In genomic region chr10:96092999-96093767, GRCh38 we compare ENCODE assay signal across 1 cellular context.
A peak's percentile ranks its signal among the peaks of the same experiment; 100 is the strongest.
TF ChIP-seq lines count a peak whose summit lies in the region.

No MANE protein-coding gene starts in this region.

TF ChIP-seq in HepG2, 621 proteins besides CTCF, POLR2A, EP300 and RAD21 (continued from another document and continues in another):
- TF ChIP-seq DMTF1 (CRISPR knock-in tag; IDR thresholded peaks at IDR 0.05) = no peak
- TF ChIP-seq PTBP1 (IDR thresholded peaks at IDR 0.05; ENCODE audit: low read depth, low read length, poor library complexity, severe bottlenecking) = no peak
- no peak for TF ChIP-seq ONECUT2 (CRISPR knock-in tag; IDR thresholded peaks at IDR 0.05)
- no peak for TF ChIP-seq ADNP (CRISPR knock-in tag; IDR thresholded peaks at IDR 0.05)
- no peak for TF ChIP-seq ZNF251 (CRISPR knock-in tag; IDR thresholded peaks at IDR 0.05)
- no peak for TF ChIP-seq HNRNPUL1 (IDR thresholded peaks at IDR 0.05; ENCODE audit: low read depth, low read length)
- no peak for TF ChIP-seq SP5 (CRISPR knock-in tag; IDR thresholded peaks at IDR 0.05; ENCODE audit: borderline replicate concordance, low read depth)
- no peak for TF ChIP-seq CCAR2 (optimal IDR thresholded peaks at IDR 0.05; ENCODE audit: low read depth, low read length)
- TF ChIP-seq TEAD3 (CRISPR knock-in tag; optimal IDR thresholded peaks at IDR 0.05; ENCODE audit: borderline replicate concordance) = peak; percentile 62
- TF ChIP-seq CHCHD3 (CRISPR knock-in tag; IDR thresholded peaks at IDR 0.05) = no peak
- peak; percentile 19; the same call in 1 of the 2 replicates for TF ChIP-seq RORA (CRISPR knock-in tag; IDR thresholded peaks at IDR 0.05)
- no peak for TF ChIP-seq ELK4 (CRISPR knock-in tag; IDR thresholded peaks at IDR 0.05; ENCODE audit: borderline replicate concordance)
- TF ChIP-seq TOPORS (CRISPR knock-in tag; IDR thresholded peaks at IDR 0.05) = no peak
- no peak for TF ChIP-seq FOXC1 (CRISPR knock-in tag; IDR thresholded peaks at IDR 0.05; ENCODE audit: borderline replicate concordance)
- no peak for TF ChIP-seq ZBTB2 (CRISPR knock-in tag; IDR thresholded peaks at IDR 0.05; ENCODE audit: low read depth)
- peak; percentile 54; the same call in 1 of the 2 replicates for TF ChIP-seq POGZ (CRISPR knock-in tag; IDR thresholded peaks at IDR 0.05)
- TF ChIP-seq ZNF737 (CRISPR knock-in tag; IDR thresholded peaks at IDR 0.05; ENCODE audit: borderline replicate concordance) = no peak
- TF ChIP-seq LCORL (IDR thresholded peaks at IDR 0.05) = peak; percentile 52; the same call in 1 of the 2 replicates
- peak; percentile 54; the same call in 1 of the 2 replicates for TF ChIP-seq LCORL (CRISPR knock-in tag; IDR thresholded peaks at IDR 0.05)
- TF ChIP-seq ZNF781 (CRISPR knock-in tag; IDR thresholded peaks at IDR 0.05; ENCODE audit: borderline replicate concordance, not compliant biosample characterization) = no peak
- TF ChIP-seq KDM1A (CRISPR knock-in tag; IDR thresholded peaks at IDR 0.05) = no peak
- TF ChIP-seq RXRB (CRISPR knock-in tag; IDR thresholded peaks at IDR 0.05; ENCODE audit: borderline replicate concordance) = peak; percentile 43; the same call in 1 of the 2 replicates
- TF ChIP-seq PPARG (CRISPR knock-in tag; conservative IDR thresholded peaks at IDR 0.05) = no peak
- TF ChIP-seq, protein P1, sequence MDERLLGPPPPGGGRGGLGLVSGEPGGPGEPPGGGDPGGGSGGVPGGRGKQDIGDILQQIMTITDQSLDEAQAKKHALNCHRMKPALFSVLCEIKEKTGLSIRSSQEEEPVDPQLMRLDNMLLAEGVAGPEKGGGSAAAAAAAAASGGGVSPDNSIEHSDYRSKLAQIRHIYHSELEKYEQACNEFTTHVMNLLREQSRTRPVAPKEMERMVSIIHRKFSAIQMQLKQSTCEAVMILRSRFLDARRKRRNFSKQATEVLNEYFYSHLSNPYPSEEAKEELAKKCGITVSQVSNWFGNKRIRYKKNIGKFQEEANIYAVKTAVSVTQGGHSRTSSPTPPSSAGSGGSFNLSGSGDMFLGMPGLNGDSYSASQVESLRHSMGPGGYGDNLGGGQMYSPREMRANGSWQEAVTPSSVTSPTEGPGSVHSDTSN (CRISPR knock-in tag; IDR thresholded peaks at IDR 0.05) = no peak
- TF ChIP-seq, protein P2, sequence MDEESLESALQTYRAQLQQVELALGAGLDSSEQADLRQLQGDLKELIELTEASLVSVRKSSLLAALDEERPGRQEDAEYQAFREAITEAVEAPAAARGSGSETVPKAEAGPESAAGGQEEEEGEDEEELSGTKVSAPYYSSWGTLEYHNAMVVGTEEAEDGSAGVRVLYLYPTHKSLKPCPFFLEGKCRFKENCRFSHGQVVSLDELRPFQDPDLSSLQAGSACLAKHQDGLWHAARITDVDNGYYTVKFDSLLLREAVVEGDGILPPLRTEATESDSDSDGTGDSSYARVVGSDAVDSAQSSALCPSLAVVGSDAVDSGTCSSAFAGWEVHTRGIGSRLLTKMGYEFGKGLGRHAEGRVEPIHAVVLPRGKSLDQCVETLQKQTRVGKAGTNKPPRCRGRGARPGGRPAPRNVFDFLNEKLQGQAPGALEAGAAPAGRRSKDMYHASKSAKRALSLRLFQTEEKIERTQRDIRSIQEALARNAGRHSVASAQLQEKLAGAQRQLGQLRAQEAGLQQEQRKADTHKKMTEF (CRISPR knock-in tag; IDR thresholded peaks at IDR 0.05) = no peak
- no peak for TF ChIP-seq TGIF2 (CRISPR knock-in tag; IDR thresholded peaks at IDR 0.05)
- TF ChIP-seq ZBTB34 (CRISPR knock-in tag; IDR thresholded peaks at IDR 0.05) = peak; percentile 79
- TF ChIP-seq ZNF546 (CRISPR knock-in tag; conservative IDR thresholded peaks at IDR 0.05) = no peak
- no peak for TF ChIP-seq MLXIP (CRISPR knock-in tag; IDR thresholded peaks at IDR 0.05; ENCODE audit: borderline replicate concordance)
- TF ChIP-seq NR2F1 (CRISPR knock-in tag; IDR thresholded peaks at IDR 0.05) = 0 out of 4 replicates have a peak, but pooled peaks of 1 of the 2 experiments have one; percentile 16
- no peak for TF ChIP-seq NFKB2 (CRISPR knock-in tag; IDR thresholded peaks at IDR 0.05; ENCODE audit: borderline replicate concordance)
- no peak for TF ChIP-seq REL (CRISPR knock-in tag; conservative IDR thresholded peaks at IDR 0.05)
- TF ChIP-seq ZIK1 (CRISPR knock-in tag; IDR thresholded peaks at IDR 0.05; ENCODE audit: borderline replicate concordance, low read depth) = no peak
- no peak for TF ChIP-seq KIAA2018 (CRISPR knock-in tag; IDR thresholded peaks at IDR 0.05; ENCODE audit: borderline replicate concordance)
- no peak for TF ChIP-seq ATF3 (CRISPR knock-in tag; IDR thresholded peaks at IDR 0.05)
- TF ChIP-seq TAF15 (IDR thresholded peaks at IDR 0.05; ENCODE audit: low read depth, low read length, poor library complexity, severe bottlenecking) = no peak
- no peak for TF ChIP-seq KDM5A (IDR thresholded peaks at IDR 0.05; ENCODE audit: borderline replicate concordance, low read length)
- TF ChIP-seq CHD2 (IDR thresholded peaks at IDR 0.05; ENCODE audit: low read depth, low read length) = no peak
- no peak for TF ChIP-seq DDIT3 (CRISPR knock-in tag; IDR thresholded peaks at IDR 0.05)
- no peak for TF ChIP-seq MIER3 (CRISPR knock-in tag; IDR thresholded peaks at IDR 0.05; ENCODE audit: borderline replicate concordance)
